Comparison of ENCODE assay signal across 8 cellular contexts in the genomic region with DNA sequence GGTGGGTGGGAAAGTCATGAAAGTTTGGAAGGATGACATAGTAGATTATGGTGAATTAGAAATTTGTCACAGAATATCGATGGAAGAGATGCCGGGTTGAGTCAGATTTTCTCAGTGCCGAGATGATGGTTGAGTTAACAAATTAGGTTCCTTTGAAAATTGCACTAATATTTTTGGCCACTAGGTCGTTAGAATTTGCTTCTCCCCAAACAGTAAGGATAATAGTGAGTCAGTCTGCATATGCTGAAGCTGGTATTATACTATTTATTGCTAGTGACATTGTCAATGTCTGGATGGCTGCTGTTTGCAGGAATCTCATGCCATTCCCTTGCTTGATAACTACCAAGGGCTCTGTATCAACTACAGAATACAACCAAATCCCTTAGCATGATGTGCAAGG. TPM values are rescaled to one million over a fixed set of nuclear protein-coding genes. Genes with fewer than 3 reads are reported as not detected.
DNase-seq lines count a peak whose midpoint lies in the region; ATAC-seq, FAIRE-seq and TF ChIP-seq lines count a peak whose summit lies in the region.

No MANE protein-coding gene starts in this region.

- H2AFZ ChIP-seq in GM23338 = no peak overlapping the region
- no peak overlapping the region for H2AFZ ChIP-seq in keratinocyte (ENCODE audit: control insufficient read depth, low read length)

- H3K36me3 ChIP-seq in GM23338 (ENCODE audit: insufficient read depth) (no peaks in the 10 kb centered on the region), keratinocyte (ENCODE audit: control insufficient read depth in 2 of 2, extremely low read depth in 1 of 2, insufficient read depth in 2 of 2, low read length in 2 of 2) (no peaks in the 10 kb centered on the region)

- H3K9me3 Mint-ChIP-seq in GM23338 = no peaks in the 10 kb centered on the region
- H3K9me3 Mint-ChIP-seq in activated naive CD4-positive, alpha-beta T cell treated with anti-CD3 and anti-CD28 coated beads, Interleukin-2, amount 10 ng/mL, durations not matched to agents 7 days and 5 days = no peaks in the 10 kb centered on the region
- H3K9me3 Mint-ChIP-seq in activated CD4-positive, alpha-beta T cell treated with anti-CD3 and anti-CD28 coated beads for 36 hours (ENCODE audit: low read depth) = no peaks in the 10 kb centered on the region

- ATAC-seq in GM23338 = no peak
- ATAC-seq in GM21390 (IDR thresholded peaks at IDR 0.05; ENCODE audit: unreplicated experiment) = no peak
- no peak for ATAC-seq in activated CD4-positive, alpha-beta T cell treated with anti-CD3 and anti-CD28 coated beads for 36 hours

- no peak overlapping the region for H3K9ac ChIP-seq in keratinocyte (ENCODE audit: control insufficient read depth, extremely low read depth, insufficient read depth, low read length)

- H3K27me3 ChIP-seq in GM23338 (ENCODE audit: insufficient read depth) = no peaks in the 10 kb centered on the region
- H3K27me3 ChIP-seq in keratinocyte (ENCODE audit: control insufficient read depth, extremely low read depth, insufficient read depth, low read length) = no peaks in the 10 kb centered on the region

- H3K4me1 Mint-ChIP-seq in GM23338 = peaks cover 8% of the 10 kb centered on the region
- no peaks in the 10 kb centered on the region for H3K4me1 Mint-ChIP-seq in activated naive CD4-positive, alpha-beta T cell treated with anti-CD3 and anti-CD28 coated beads, Interleukin-2, amount 10 ng/mL, durations not matched to agents 7 days and 5 days
- no peaks in the 10 kb centered on the region for H3K4me1 Mint-ChIP-seq in activated CD4-positive, alpha-beta T cell treated with anti-CD3 and anti-CD28 coated beads for 36 hours

- DNase-seq in GM23338 (ENCODE audit: low spot score) (peak; percentile 53), SK-MEL-5 (ENCODE audit: low read depth, low spot score) (peak; percentile 33), keratinocyte (ENCODE audit: low read depth, low spot score) (no peak), T-helper 9 cell (no peak)
- DNase-seq in activated naive CD4-positive, alpha-beta T cell treated with anti-CD3 and anti-CD28 coated beads, Interleukin-2, amount 10 ng/mL, durations not matched to agents 7 days and 5 days = no peak
- DNase-seq in activated CD4-positive, alpha-beta T cell treated with anti-CD3 and anti-CD28 coated beads for 36 hours = no peak

- intact Hi-C loops in activated CD4-positive, alpha-beta T cell treated with anti-CD3 and anti-CD28 coated beads for 36 hours (cut with DNase I, micrococcal nuclease) = no loop called here

- no peak overlapping the region for H3K4me3 ChIP-seq in GM23338
- no peak overlapping the region for H3K4me3 ChIP-seq in keratinocyte (ENCODE audit: control insufficient read depth in 2 of 3, extremely low read depth in 1 of 3, insufficient read depth in 2 of 3, low read depth in 1 of 3, low read length in 3 of 3)

- no peaks in the 10 kb centered on the region for H3K9me2 ChIP-seq in GM23338 (ENCODE audit: insufficient read depth)

- POLR2A ChIA-PET in activated CD4-positive, alpha-beta T cell treated with anti-CD3 and anti-CD28 coated beads for 36 hours (lab: Charles Lee) = no interaction called here

- no peaks in the 10 kb centered on the region for H3K9me3 ChIP-seq in keratinocyte (ENCODE audit: control insufficient read depth, low read depth, low read length)

- in situ Hi-C loops in SK-MEL-5 (cut with HindIII; ENCODE audit: low pct_unique_long_range_greater_than_20kb, low sequenced_read_pairs) = no loop called here

- H3K27ac Mint-ChIP-seq in GM23338 = no peak overlapping the region; the same call in 1 of the 2 replicates
- no peak overlapping the region for H3K27ac Mint-ChIP-seq in activated naive CD4-positive, alpha-beta T cell treated with anti-CD3 and anti-CD28 coated beads, Interleukin-2, amount 10 ng/mL, durations not matched to agents 7 days and 5 days
- no peak overlapping the region for H3K27ac Mint-ChIP-seq in activated CD4-positive, alpha-beta T cell treated with anti-CD3 and anti-CD28 coated beads for 36 hours

- peaks cover 6% of the 10 kb centered on the region for H3K27me3 Mint-ChIP-seq in GM23338 (ENCODE audit: insufficient read depth, low read depth, poor library complexity)
- peaks cover 4% of the 10 kb centered on the region for H3K27me3 Mint-ChIP-seq in activated naive CD4-positive, alpha-beta T cell treated with anti-CD3 and anti-CD28 coated beads, Interleukin-2, amount 10 ng/mL, durations not matched to agents 7 days and 5 days
- H3K27me3 Mint-ChIP-seq in activated CD4-positive, alpha-beta T cell treated with anti-CD3 and anti-CD28 coated beads for 36 hours = peaks cover 29% of the 10 kb centered on the region

- no peaks in the 10 kb centered on the region for H3F3A ChIP-seq in GM23338 (replicated peaks; ENCODE audit: low read depth)

- CTCF ChIA-PET in activated naive CD4-positive, alpha-beta T cell treated with anti-CD3 and anti-CD28 coated beads, Interleukin-2, amount 10 ng/mL, durations not matched to agents 7 days and 5 days (lab: Charles Lee) = no interaction called here
- CTCF ChIA-PET in activated CD4-positive, alpha-beta T cell treated with anti-CD3 and anti-CD28 coated beads for 36 hours (lab: Charles Lee) = no interaction called here

- H3K4me2 ChIP-seq in GM23338 = no peak overlapping the region
- H3K4me2 ChIP-seq in keratinocyte (ENCODE audit: control insufficient read depth, extremely low read depth, insufficient read depth, low read depth, low read length) = no peak overlapping the region

- H3K36me3 Mint-ChIP-seq in GM23338 (ENCODE audit: low read depth) = no peaks in the 10 kb centered on the region
- no peaks in the 10 kb centered on the region for H3K36me3 Mint-ChIP-seq in activated naive CD4-positive, alpha-beta T cell treated with anti-CD3 and anti-CD28 coated beads, Interleukin-2, amount 10 ng/mL, durations not matched to agents 7 days and 5 days
- no peaks in the 10 kb centered on the region for H3K36me3 Mint-ChIP-seq in activated CD4-positive, alpha-beta T cell treated with anti-CD3 and anti-CD28 coated beads for 36 hours (ENCODE audit: low read depth)

- FAIRE-seq in keratinocyte (lab: Jason Lieb, UNC) = peak; percentile 5

- H4K20me1 ChIP-seq in GM23338 (replicated peaks; ENCODE audit: insufficient read depth) = no peaks in the 10 kb centered on the region
- no peaks in the 10 kb centered on the region for H4K20me1 ChIP-seq in keratinocyte (ENCODE audit: control insufficient read depth, extremely low read depth, insufficient read depth, low read length)

- H3K9me1 ChIP-seq in keratinocyte (ENCODE audit: control insufficient read depth, extremely low read depth, insufficient read depth, low read length) = no peaks in the 10 kb centered on the region

- H3K79me2 ChIP-seq in GM23338 (replicated peaks; ENCODE audit: insufficient read depth) (no peaks in the 10 kb centered on the region), keratinocyte (ENCODE audit: control insufficient read depth, insufficient read depth, low read length) (no peaks in the 10 kb centered on the region)

- no peaks in the 10 kb centered on the region for H3K4me1 ChIP-seq in GM23338 (ENCODE audit: insufficient read depth)
- H3K4me1 ChIP-seq in keratinocyte (ENCODE audit: control insufficient read depth, extremely low read depth, insufficient read depth, low read length) = no peaks in the 10 kb centered on the region

- TF ChIP-seq CTCF in C4-2B (conservative IDR thresholded peaks at IDR 0.05) = peak; percentile 59
- TF ChIP-seq CTCF in GM23338 (conservative IDR thresholded peaks at IDR 0.05; ENCODE audit: low read depth in 2 of 2) = peak in 1 of 2 experiments; percentile 43; a peak in 2 of 4 replicates
- TF ChIP-seq CTCF in keratinocyte (optimal IDR thresholded peaks at IDR 0.05 in 1 of 3, IDR thresholded peaks at IDR 0.05 in 1 of 3, conservative IDR thresholded peaks at IDR 0.05 in 1 of 3; ENCODE audit: extremely low read depth in 1 of 3, insufficient read depth in 2 of 3, low read length in 3 of 3) = peak in 1 of 3 experiments; percentile 33

- dilution Hi-C loops in keratinocyte (cut with MboI; ENCODE audit: extremely low pct_ligation_motif_present, low sequenced_read_pairs) = loop anchor here (25.0 kb wide), 1 partner anchor 914 kb away; the partner anchor contains the start of gene RSU1

- no peak overlapping the region for H3K27ac ChIP-seq in C4-2B
- no peak overlapping the region for H3K27ac ChIP-seq in GM23338 (ENCODE audit: low read depth)
- no peak overlapping the region for H3K27ac ChIP-seq in keratinocyte (ENCODE audit: control insufficient read depth, insufficient read depth, low read length)

- H3K4me3 Mint-ChIP-seq in GM23338 = no peak overlapping the region
- no peak overlapping the region for H3K4me3 Mint-ChIP-seq in activated naive CD4-positive, alpha-beta T cell treated with anti-CD3 and anti-CD28 coated beads, Interleukin-2, amount 10 ng/mL, durations not matched to agents 7 days and 5 days
- no peak overlapping the region for H3K4me3 Mint-ChIP-seq in activated CD4-positive, alpha-beta T cell treated with anti-CD3 and anti-CD28 coated beads for 36 hours

TF ChIP-seq in GM23338, 12 proteins besides CTCF, POLR2A, EP300 and RAD21:
- no peak for TF ChIP-seq EZH2phosphoT487 (IDR thresholded peaks at IDR 0.05; ENCODE audit: unreplicated experiment)
- TF ChIP-seq NANOG (IDR thresholded peaks at IDR 0.05; ENCODE audit: borderline replicate concordance) = no peak

RNA-seq across cellular contexts. Expression of gene MINDY3, which starts 37.7 kb away (rescaled TPM):
- total RNA-seq in GM23338 (2014; rRNA removed; shearing (Covaris generic)) = 13.6 and 15.1 TPM in 2 replicates
- polyA plus RNA-seq in GM23338 (2016; fragmentation: Nextera tagmentation; extraction: Ambion mirVana) = 6.8 and 10.2 TPM in 2 replicates
- total RNA-seq in SK-MEL-5 (2014; rRNA removed; shearing (Covaris generic)) = 17.6 and 20.2 TPM in 2 replicates
- 11.0 and 13.1 TPM in 2 replicates for polyA plus RNA-seq in SK-MEL-5 (2015; cell fraction: cytosol; rRNA removed)
- 80.6 and 84.1 TPM in 2 replicates for polyA plus RNA-seq in SK-MEL-5 (2015; cell fraction: nucleus; rRNA removed)
- 14.9 to 22.1 TPM (median 16.1 TPM) in 3 replicates for polyA plus RNA-seq in keratinocyte
- polyA plus RNA-seq in keratinocyte (2011; ENCODE audit: low read depth) = 22.7 TPM
- polyA plus RNA-seq in keratinocyte (2011; cell fraction: cytosol; rRNA removed) = 11.8 and 21.5 TPM in 2 replicates
- polyA plus RNA-seq in keratinocyte (2011; cell fraction: nucleus; rRNA removed) = 21.5 and 29.1 TPM in 2 replicates
- polyA plus RNA-seq in keratinocyte (2012; ENCODE audit: low replicate concordance) = 13.5 and 16.9 TPM in 2 replicates
- polyA minus RNA-seq in keratinocyte = 5.4 to 19.6 TPM (median 10.3 TPM) in 3 replicates
- polyA minus RNA-seq in keratinocyte (2011; cell fraction: cytosol; rRNA and poly(A)+ RNA removed) = 19.2 TPM
- 14.4 and 22.6 TPM in 2 replicates for polyA minus RNA-seq in keratinocyte (2011; cell fraction: nucleus; rRNA and poly(A)+ RNA removed)
- total RNA-seq in activated CD4-positive, alpha-beta T cell treated with anti-CD3 and anti-CD28 coated beads for 36 hours = 10 to 100 TPM; 11.5 to 12.8 TPM

Comparison
In these comparisons a context has a peak if more than half of its experiments do, and no peak if none do; other contexts are left out.
1. DNase-seq: peak in GM23338 (single experiment) and SK-MEL-5 (single experiment); none in keratinocyte (single experiment), activated naive CD4-positive, alpha-beta T cell treated with anti-CD3 and anti-CD28 coated beads, Interleukin-2, amount 10 ng/mL, durations not matched to agents 7 days and 5 days (single experiment), T-helper 9 cell (single experiment) and activated CD4-positive, alpha-beta T cell treated with anti-CD3 and anti-CD28 coated beads for 36 hours (single experiment).